Comparison of ENCODE assay signal across 36 cellular contexts in genomic region chr11:127330044-127330443, GRCh38.
"Had no signal": no experiment of that assay in that cellular context is flagged by ENCODE, and none has a peak within 500 bp of the region (broad histone marks: within the 10 kb centered on the region; RNA-seq: fewer than 3 reads in every experiment).

No MANE protein-coding gene starts in this region.

- H3K9me3 ChIP-seq: adrenal gland, body of pancreas, breast epithelium had no signal

- H3K4me3 Mint-ChIP-seq: activated B cell treated with CpG ODN at 0.5 μM for 24 hours; activated CD4-positive, alpha-beta memory T cell treated with anti-CD3 and anti-CD28 coated beads for 36 hours; activated CD4-positive, alpha-beta T cell treated with anti-CD3 and anti-CD28 coated beads, Interleukin-2, amount 10 ng/mL, durations not matched to agents 24 days and 14 days; activated CD8-positive, alpha-beta T cell treated with anti-CD3 and anti-CD28 coated beads for 36 hours; activated naive CD4-positive, alpha-beta T cell treated with anti-CD3 and anti-CD28 coated beads for 36 hours; activated naive CD8-positive, alpha-beta T cell treated with anti-CD3 and anti-CD28 coated beads for 36 hours; activated T-cell treated with anti-CD3 and anti-CD28 coated beads, Interleukin-2, amount 50 U/mL, for 4 hours; activated T-cell treated with anti-CD3 and anti-CD28 coated beads, Interleukin-2, amount 50 U/mL, for 72 hours; activated T-helper 1 cell treated with anti-CD3 and anti-CD28 coated beads, Interleukin-12 subunit alpha, Interleukin-12 subunit beta, Interleukin-2, Interleukin-4 antibody, amounts not matched to agents 30 ng/mL and 10 ng/mL and 1 ng/mL, durations not matched to agents 14 hours and 24 hours and 36 hours; activated T-helper 17 cell treated with anti-CD3 and anti-CD28 coated beads, Interleukin-2, amount 50 U/mL, for 72 hours; T-helper 1 cell treated with Interleukin-12 subunit alpha and Interleukin-12 subunit beta and Interleukin-4 antibody, amounts not matched to agents 30 μg/mL and 1 μg/mL, for 36 hours; T-helper 2 cell treated with Interferon-gamma antibody and Interleukin-4, amounts not matched to agents 5 μg/mL and 100 μg/mL, for 36 hours had no signal

- H3K4me3 ChIP-seq: adrenal gland, body of pancreas, breast epithelium had no signal

- H3K27ac ChIP-seq: adrenal gland, body of pancreas, brain microvascular endothelial cell, breast epithelium, VCaP had no signal

- H3K4me1 Mint-ChIP-seq: activated B cell treated with CpG ODN at 0.5 μM for 24 hours; activated CD4-positive, alpha-beta T cell treated with anti-CD3 and anti-CD28 coated beads, Interleukin-2, amount 10 ng/mL, durations not matched to agents 24 days and 14 days; activated naive CD8-positive, alpha-beta T cell treated with anti-CD3 and anti-CD28 coated beads for 36 hours; activated T-helper 17 cell treated with anti-CD3 and anti-CD28 coated beads, Interleukin-2, amount 50 U/mL, for 72 hours had no signal

- H3K36me3 Mint-ChIP-seq: activated CD4-positive, alpha-beta memory T cell treated with anti-CD3 and anti-CD28 coated beads for 36 hours; activated naive CD4-positive, alpha-beta T cell treated with anti-CD3 and anti-CD28 coated beads, Interleukin-2, amount 50 U/mL, for 72 hours; activated naive CD8-positive, alpha-beta T cell treated with anti-CD3 and anti-CD28 coated beads for 36 hours had no signal

- FAIRE-seq: astrocyte, TTC549 had no signal

- H3K36me3 ChIP-seq: adrenal gland, brain microvascular endothelial cell, breast epithelium had no signal

- H3K27ac Mint-ChIP-seq: activated B cell treated with CpG ODN at 0.5 μM for 24 hours; activated CD4-positive, alpha-beta memory T cell treated with anti-CD3 and anti-CD28 coated beads for 36 hours; activated CD4-positive, alpha-beta T cell treated with anti-CD3 and anti-CD28 coated beads, Interleukin-2, amount 10 ng/mL, durations not matched to agents 24 days and 14 days; activated CD8-positive, alpha-beta T cell treated with anti-CD3 and anti-CD28 coated beads for 36 hours; activated naive CD4-positive, alpha-beta T cell treated with anti-CD3 and anti-CD28 coated beads for 36 hours; activated naive CD4-positive, alpha-beta T cell treated with anti-CD3 and anti-CD28 coated beads, Interleukin-2, amount 50 U/mL, for 72 hours; activated naive CD8-positive, alpha-beta T cell treated with anti-CD3 and anti-CD28 coated beads for 36 hours; activated T-cell treated with anti-CD3 and anti-CD28 coated beads, Interleukin-2, amount 50 U/mL, for 72 hours; activated T-helper 1 cell treated with anti-CD3 and anti-CD28 coated beads, Interleukin-12 subunit alpha, Interleukin-12 subunit beta, Interleukin-2, Interleukin-4 antibody, amounts not matched to agents 30 ng/mL and 10 ng/mL and 1 ng/mL, durations not matched to agents 14 hours and 24 hours and 36 hours; activated T-helper 17 cell treated with anti-CD3 and anti-CD28 coated beads, Interleukin-2, amount 50 U/mL, for 72 hours; T-helper 1 cell treated with Interleukin-12 subunit alpha and Interleukin-12 subunit beta and Interleukin-4 antibody, amounts not matched to agents 30 μg/mL and 1 μg/mL, for 36 hours; T-helper 2 cell treated with Interferon-gamma antibody and Interleukin-4, amounts not matched to agents 5 μg/mL and 100 μg/mL, for 36 hours had no signal

- H3K9me3 Mint-ChIP-seq: activated CD4-positive, alpha-beta T cell treated with anti-CD3 and anti-CD28 coated beads, Interleukin-2, amount 10 ng/mL, durations not matched to agents 24 days and 14 days had no signal

- H3K27me3 ChIP-seq: adrenal gland, body of pancreas, brain microvascular endothelial cell, breast epithelium had no signal

- DNase-seq: activated B cell treated with CpG ODN at 0.5 μM for 24 hours; activated CD4-positive, alpha-beta memory T cell treated with anti-CD3 and anti-CD28 coated beads for 36 hours; activated CD4-positive, alpha-beta T cell treated with anti-CD3 and anti-CD28 coated beads for 4 hours; activated CD4-positive, alpha-beta T cell treated with anti-CD3 and anti-CD28 coated beads, Interleukin-2, amount 10 ng/mL, durations not matched to agents 24 days and 14 days; activated CD4-positive, alpha-beta T cell treated with anti-CD3 and anti-CD28 coated beads, Interleukin-2, amount 50 U/mL, for 1 hour; activated CD4-positive, alpha-beta T cell treated with anti-CD3 and anti-CD28 coated beads, Interleukin-2, amount 50 U/mL, for 4 hours; activated CD4-positive, CD25-positive, alpha-beta regulatory T cell treated with anti-CD3 and anti-CD28 coated beads, Interleukin-2, amount 50 U/mL, for 72 hours; activated CD8-positive, alpha-beta memory T cell treated with anti-CD3 and anti-CD28 coated beads, Interleukin-2, amount 50 U/mL, for 4 hours; activated CD8-positive, alpha-beta T cell treated with anti-CD3 and anti-CD28 coated beads for 36 hours; activated effector memory CD4-positive, alpha-beta T cell treated with anti-CD3 and anti-CD28 coated beads, Interleukin-2, amount 50 U/mL, for 16 hours; activated gamma-delta T cell treated with Interleukin-2 at 50 U/mL for 16 hours; activated naive CD4-positive, alpha-beta T cell; activated naive CD4-positive, alpha-beta T cell treated with anti-CD3 and anti-CD28 coated beads for 36 hours; activated naive CD4-positive, alpha-beta T cell treated with anti-CD3 and anti-CD28 coated beads, Interleukin-2, amount 50 U/mL, for 16 hours; activated naive CD8-positive, alpha-beta T cell treated with anti-CD3 and anti-CD28 coated beads for 36 hours; activated T-cell treated with anti-CD3 and anti-CD28 coated beads for 4 hours; activated T-cell treated with anti-CD3 and anti-CD28 coated beads, Interleukin-2, amount 50 U/mL, for 1 hour; activated T-cell treated with anti-CD3 and anti-CD28 coated beads, Interleukin-2, amount 50 U/mL, for 4 hours; activated T-cell treated with anti-CD3 and anti-CD28 coated beads, Interleukin-2, amount 50 U/mL, for 72 hours; adrenal gland; amniotic stem cell; aorta; body of pancreas; brain microvascular endothelial cell; central memory CD4-positive, alpha-beta T cell; T-helper 2 cell; T-helper 9 cell had no signal

- H3K4me1 ChIP-seq: adrenal gland, body of pancreas, breast epithelium had no signal

- H3K27me3 Mint-ChIP-seq: activated B cell treated with CpG ODN at 0.5 μM for 24 hours; activated CD4-positive, alpha-beta memory T cell treated with anti-CD3 and anti-CD28 coated beads for 36 hours; activated CD4-positive, alpha-beta T cell treated with anti-CD3 and anti-CD28 coated beads, Interleukin-2, amount 10 ng/mL, durations not matched to agents 24 days and 14 days; activated CD8-positive, alpha-beta T cell treated with anti-CD3 and anti-CD28 coated beads for 36 hours; activated naive CD8-positive, alpha-beta T cell treated with anti-CD3 and anti-CD28 coated beads for 36 hours; activated T-helper 17 cell treated with anti-CD3 and anti-CD28 coated beads, Interleukin-2, amount 50 U/mL, for 72 hours had no signal

- ATAC-seq: activated CD8-positive, alpha-beta T cell treated with anti-CD3 and anti-CD28 coated beads for 36 hours; activated naive CD4-positive, alpha-beta T cell treated with anti-CD3 and anti-CD28 coated beads, Interleukin-2, amount 50 U/mL, for 72 hours; activated T-cell treated with anti-CD3 and anti-CD28 coated beads, Interleukin-2, amount 50 U/mL, for 4 hours; activated T-cell treated with anti-CD3 and anti-CD28 coated beads, Interleukin-2, amount 50 U/mL, for 72 hours; activated T-helper 17 cell treated with anti-CD3 and anti-CD28 coated beads, Interleukin-2, amount 50 U/mL, for 72 hours; body of pancreas had no signal
